Comparison of ENCODE assay signal across 1 cellular context in the genomic region with DNA sequence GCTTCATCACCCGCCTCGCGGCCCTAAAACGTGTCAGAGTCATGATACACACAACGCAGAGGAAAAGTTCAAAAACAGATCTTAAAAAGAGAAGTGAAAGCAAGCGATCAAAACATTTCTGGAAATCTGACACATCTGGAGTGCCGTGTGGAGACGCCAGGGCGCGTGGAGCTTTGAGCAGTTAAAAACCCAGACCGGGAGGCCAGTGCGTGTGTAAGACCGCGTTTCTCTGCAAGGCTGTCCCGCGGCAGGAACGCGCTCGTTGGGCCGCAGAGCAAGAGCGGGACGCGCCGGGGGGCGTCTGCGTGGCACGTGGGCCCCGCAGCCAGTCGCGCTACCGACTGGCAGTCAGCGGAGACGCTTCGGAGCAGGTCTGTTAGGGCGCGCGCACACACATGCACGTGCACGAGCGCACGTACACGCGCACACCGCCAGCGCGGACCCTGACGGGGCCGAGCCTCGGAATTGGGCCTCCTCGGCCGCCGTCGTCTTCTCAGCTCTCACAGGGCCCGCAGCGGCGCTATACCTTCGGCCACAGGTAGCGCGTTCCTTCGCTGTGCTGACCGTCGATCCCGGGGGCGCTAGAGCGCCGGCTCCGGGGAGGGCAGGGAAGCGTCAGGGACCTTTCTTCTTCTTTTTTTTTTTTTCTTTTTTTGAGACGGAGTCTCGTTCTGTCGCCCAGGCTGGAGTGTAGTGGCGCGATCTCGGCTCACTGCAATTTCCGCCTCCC.
TF ChIP-seq lines count a peak whose summit lies in the region.

No MANE protein-coding gene starts in this region.

TF ChIP-seq in HepG2, 621 proteins besides CTCF, POLR2A, EP300 and RAD21 (continued from another document and continues in another):
- TF ChIP-seq, protein P1, sequence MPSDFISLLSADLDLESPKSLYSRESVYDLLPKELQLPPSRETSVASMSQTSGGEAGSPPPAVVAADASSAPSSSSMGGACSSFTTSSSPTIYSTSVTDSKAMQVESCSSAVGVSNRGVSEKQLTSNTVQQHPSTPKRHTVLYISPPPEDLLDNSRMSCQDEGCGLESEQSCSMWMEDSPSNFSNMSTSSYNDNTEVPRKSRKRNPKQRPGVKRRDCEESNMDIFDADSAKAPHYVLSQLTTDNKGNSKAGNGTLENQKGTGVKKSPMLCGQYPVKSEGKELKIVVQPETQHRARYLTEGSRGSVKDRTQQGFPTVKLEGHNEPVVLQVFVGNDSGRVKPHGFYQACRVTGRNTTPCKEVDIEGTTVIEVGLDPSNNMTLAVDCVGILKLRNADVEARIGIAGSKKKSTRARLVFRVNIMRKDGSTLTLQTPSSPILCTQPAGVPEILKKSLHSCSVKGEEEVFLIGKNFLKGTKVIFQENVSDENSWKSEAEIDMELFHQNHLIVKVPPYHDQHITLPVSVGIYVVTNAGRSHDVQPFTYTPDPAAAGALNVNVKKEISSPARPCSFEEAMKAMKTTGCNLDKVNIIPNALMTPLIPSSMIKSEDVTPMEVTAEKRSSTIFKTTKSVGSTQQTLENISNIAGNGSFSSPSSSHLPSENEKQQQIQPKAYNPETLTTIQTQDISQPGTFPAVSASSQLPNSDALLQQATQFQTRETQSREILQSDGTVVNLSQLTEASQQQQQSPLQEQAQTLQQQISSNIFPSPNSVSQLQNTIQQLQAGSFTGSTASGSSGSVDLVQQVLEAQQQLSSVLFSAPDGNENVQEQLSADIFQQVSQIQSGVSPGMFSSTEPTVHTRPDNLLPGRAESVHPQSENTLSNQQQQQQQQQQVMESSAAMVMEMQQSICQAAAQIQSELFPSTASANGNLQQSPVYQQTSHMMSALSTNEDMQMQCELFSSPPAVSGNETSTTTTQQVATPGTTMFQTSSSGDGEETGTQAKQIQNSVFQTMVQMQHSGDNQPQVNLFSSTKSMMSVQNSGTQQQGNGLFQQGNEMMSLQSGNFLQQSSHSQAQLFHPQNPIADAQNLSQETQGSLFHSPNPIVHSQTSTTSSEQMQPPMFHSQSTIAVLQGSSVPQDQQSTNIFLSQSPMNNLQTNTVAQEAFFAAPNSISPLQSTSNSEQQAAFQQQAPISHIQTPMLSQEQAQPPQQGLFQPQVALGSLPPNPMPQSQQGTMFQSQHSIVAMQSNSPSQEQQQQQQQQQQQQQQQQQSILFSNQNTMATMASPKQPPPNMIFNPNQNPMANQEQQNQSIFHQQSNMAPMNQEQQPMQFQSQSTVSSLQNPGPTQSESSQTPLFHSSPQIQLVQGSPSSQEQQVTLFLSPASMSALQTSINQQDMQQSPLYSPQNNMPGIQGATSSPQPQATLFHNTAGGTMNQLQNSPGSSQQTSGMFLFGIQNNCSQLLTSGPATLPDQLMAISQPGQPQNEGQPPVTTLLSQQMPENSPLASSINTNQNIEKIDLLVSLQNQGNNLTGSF (CRISPR knock-in tag; IDR thresholded peaks at IDR 0.05), result peak; percentile 93; the same call in 1 of the 2 replicates
- TF ChIP-seq, protein P2, sequence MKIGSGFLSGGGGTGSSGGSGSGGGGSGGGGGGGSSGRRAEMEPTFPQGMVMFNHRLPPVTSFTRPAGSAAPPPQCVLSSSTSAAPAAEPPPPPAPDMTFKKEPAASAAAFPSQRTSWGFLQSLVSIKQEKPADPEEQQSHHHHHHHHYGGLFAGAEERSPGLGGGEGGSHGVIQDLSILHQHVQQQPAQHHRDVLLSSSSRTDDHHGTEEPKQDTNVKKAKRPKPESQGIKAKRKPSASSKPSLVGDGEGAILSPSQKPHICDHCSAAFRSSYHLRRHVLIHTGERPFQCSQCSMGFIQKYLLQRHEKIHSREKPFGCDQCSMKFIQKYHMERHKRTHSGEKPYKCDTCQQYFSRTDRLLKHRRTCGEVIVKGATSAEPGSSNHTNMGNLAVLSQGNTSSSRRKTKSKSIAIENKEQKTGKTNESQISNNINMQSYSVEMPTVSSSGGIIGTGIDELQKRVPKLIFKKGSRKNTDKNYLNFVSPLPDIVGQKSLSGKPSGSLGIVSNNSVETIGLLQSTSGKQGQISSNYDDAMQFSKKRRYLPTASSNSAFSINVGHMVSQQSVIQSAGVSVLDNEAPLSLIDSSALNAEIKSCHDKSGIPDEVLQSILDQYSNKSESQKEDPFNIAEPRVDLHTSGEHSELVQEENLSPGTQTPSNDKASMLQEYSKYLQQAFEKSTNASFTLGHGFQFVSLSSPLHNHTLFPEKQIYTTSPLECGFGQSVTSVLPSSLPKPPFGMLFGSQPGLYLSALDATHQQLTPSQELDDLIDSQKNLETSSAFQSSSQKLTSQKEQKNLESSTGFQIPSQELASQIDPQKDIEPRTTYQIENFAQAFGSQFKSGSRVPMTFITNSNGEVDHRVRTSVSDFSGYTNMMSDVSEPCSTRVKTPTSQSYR (CRISPR knock-in tag; IDR thresholded peaks at IDR 0.05; ENCODE audit: borderline replicate concordance), result peak; percentile 48; the same call in 1 of the 2 replicates
- 0 out of 2 replicates have a peak, but pooled peaks have one; percentile 34 for TF ChIP-seq ZNF335 (CRISPR knock-in tag; IDR thresholded peaks at IDR 0.05)
- TF ChIP-seq, protein P3, sequence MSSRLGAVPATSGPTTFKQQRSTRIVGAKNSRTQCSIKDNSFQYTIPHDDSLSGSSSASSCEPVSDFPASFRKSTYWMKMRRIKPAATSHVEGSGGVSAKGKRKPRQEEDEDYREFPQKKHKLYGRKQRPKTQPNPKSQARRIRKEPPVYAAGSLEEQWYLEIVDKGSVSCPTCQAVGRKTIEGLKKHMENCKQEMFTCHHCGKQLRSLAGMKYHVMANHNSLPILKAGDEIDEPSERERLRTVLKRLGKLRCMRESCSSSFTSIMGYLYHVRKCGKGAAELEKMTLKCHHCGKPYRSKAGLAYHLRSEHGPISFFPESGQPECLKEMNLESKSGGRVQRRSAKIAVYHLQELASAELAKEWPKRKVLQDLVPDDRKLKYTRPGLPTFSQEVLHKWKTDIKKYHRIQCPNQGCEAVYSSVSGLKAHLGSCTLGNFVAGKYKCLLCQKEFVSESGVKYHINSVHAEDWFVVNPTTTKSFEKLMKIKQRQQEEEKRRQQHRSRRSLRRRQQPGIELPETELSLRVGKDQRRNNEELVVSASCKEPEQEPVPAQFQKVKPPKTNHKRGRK (CRISPR knock-in tag; IDR thresholded peaks at IDR 0.05), result peak; percentile 58; the same call in 1 of the 2 replicates
- peak; percentile 44; the same call in 1 of the 2 replicates for TF ChIP-seq WIZ (CRISPR knock-in tag; IDR thresholded peaks at IDR 0.05)
- TF ChIP-seq TBX2 (CRISPR knock-in tag; IDR thresholded peaks at IDR 0.05; ENCODE audit: borderline replicate concordance), result peak; percentile 74
- TF ChIP-seq ZNF772 (CRISPR knock-in tag; IDR thresholded peaks at IDR 0.05), result peak; percentile 92; the same call in 1 of the 2 replicates
- TF ChIP-seq RXRA (CRISPR knock-in tag; IDR thresholded peaks at IDR 0.05), result 0 out of 2 replicates have a peak, but pooled peaks have one; percentile 37
- TF ChIP-seq ZSCAN31 (CRISPR knock-in tag; IDR thresholded peaks at IDR 0.05; ENCODE audit: low read depth), result peak; percentile 92; the same call in 1 of the 2 replicates
- TF ChIP-seq YEATS2 (CRISPR knock-in tag; IDR thresholded peaks at IDR 0.05; ENCODE audit: borderline replicate concordance), result peak; percentile 88
- TF ChIP-seq SP4 (CRISPR knock-in tag; IDR thresholded peaks at IDR 0.05), result peak; percentile 29; the same call in 1 of the 2 replicates
- peak; percentile 69; the same call in 1 of the 2 replicates for TF ChIP-seq ZNF792 (CRISPR knock-in tag; IDR thresholded peaks at IDR 0.05)
- TF ChIP-seq, protein P4, sequence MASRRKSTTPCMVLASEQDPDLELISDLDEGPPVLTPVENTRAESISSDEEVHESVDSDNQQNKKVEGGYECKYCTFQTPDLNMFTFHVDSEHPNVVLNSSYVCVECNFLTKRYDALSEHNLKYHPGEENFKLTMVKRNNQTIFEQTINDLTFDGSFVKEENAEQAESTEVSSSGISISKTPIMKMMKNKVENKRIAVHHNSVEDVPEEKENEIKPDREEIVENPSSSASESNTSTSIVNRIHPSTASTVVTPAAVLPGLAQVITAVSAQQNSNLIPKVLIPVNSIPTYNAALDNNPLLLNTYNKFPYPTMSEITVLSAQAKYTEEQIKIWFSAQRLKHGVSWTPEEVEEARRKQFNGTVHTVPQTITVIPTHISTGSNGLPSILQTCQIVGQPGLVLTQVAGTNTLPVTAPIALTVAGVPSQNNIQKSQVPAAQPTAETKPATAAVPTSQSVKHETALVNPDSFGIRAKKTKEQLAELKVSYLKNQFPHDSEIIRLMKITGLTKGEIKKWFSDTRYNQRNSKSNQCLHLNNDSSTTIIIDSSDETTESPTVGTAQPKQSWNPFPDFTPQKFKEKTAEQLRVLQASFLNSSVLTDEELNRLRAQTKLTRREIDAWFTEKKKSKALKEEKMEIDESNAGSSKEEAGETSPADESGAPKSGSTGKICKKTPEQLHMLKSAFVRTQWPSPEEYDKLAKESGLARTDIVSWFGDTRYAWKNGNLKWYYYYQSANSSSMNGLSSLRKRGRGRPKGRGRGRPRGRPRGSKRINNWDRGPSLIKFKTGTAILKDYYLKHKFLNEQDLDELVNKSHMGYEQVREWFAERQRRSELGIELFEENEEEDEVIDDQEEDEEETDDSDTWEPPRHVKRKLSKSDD (CRISPR knock-in tag; IDR thresholded peaks at IDR 0.05; ENCODE audit: low read depth), result 0 out of 2 replicates have a peak, but pooled peaks have one; percentile 10
- TF ChIP-seq SOX13 (IDR thresholded peaks at IDR 0.05), result no peak
- peak in 1 of 2 experiments; percentile 52; a peak in 2 of 4 replicates for TF ChIP-seq SOX13 (CRISPR knock-in tag; conservative IDR thresholded peaks at IDR 0.05 in 1 of 2, IDR thresholded peaks at IDR 0.05 in 1 of 2)
- peak; percentile 96 for TF ChIP-seq BORCS8-MEF2B (CRISPR knock-in tag; IDR thresholded peaks at IDR 0.05)
- TF ChIP-seq PATZ1 (CRISPR knock-in tag; IDR thresholded peaks at IDR 0.05), result peak; percentile 49; the same call in 1 of the 2 replicates
- TF ChIP-seq, protein P5, sequence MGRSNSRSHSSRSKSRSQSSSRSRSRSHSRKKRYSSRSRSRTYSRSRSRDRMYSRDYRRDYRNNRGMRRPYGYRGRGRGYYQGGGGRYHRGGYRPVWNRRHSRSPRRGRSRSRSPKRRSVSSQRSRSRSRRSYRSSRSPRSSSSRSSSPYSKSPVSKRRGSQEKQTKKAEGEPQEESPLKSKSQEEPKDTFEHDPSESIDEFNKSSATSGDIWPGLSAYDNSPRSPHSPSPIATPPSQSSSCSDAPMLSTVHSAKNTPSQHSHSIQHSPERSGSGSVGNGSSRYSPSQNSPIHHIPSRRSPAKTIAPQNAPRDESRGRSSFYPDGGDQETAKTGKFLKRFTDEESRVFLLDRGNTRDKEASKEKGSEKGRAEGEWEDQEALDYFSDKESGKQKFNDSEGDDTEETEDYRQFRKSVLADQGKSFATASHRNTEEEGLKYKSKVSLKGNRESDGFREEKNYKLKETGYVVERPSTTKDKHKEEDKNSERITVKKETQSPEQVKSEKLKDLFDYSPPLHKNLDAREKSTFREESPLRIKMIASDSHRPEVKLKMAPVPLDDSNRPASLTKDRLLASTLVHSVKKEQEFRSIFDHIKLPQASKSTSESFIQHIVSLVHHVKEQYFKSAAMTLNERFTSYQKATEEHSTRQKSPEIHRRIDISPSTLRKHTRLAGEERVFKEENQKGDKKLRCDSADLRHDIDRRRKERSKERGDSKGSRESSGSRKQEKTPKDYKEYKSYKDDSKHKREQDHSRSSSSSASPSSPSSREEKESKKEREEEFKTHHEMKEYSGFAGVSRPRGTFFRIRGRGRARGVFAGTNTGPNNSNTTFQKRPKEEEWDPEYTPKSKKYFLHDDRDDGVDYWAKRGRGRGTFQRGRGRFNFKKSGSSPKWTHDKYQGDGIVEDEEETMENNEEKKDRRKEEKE (IDR thresholded peaks at IDR 0.05), result no peak
- TF ChIP-seq ZNF556 (CRISPR knock-in tag; IDR thresholded peaks at IDR 0.05; ENCODE audit: borderline replicate concordance), result peak; percentile 63; the same call in 1 of the 2 replicates
- TF ChIP-seq ZXDC (CRISPR knock-in tag; IDR thresholded peaks at IDR 0.05), result peak; percentile 66; the same call in 1 of the 2 replicates
- TF ChIP-seq ZNF672 (CRISPR knock-in tag; IDR thresholded peaks at IDR 0.05), result no peak
- no peak for TF ChIP-seq MAFK (conservative IDR thresholded peaks at IDR 0.05 in 1 of 2, IDR thresholded peaks at IDR 0.05 in 1 of 2; ENCODE audit: low read length in 2 of 2)
- TF ChIP-seq, protein P6, sequence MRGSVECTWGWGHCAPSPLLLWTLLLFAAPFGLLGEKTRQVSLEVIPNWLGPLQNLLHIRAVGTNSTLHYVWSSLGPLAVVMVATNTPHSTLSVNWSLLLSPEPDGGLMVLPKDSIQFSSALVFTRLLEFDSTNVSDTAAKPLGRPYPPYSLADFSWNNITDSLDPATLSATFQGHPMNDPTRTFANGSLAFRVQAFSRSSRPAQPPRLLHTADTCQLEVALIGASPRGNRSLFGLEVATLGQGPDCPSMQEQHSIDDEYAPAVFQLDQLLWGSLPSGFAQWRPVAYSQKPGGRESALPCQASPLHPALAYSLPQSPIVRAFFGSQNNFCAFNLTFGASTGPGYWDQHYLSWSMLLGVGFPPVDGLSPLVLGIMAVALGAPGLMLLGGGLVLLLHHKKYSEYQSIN (CRISPR knock-in tag; IDR thresholded peaks at IDR 0.05; ENCODE audit: borderline replicate concordance), result no peak
- TF ChIP-seq ZNF17 (CRISPR knock-in tag; IDR thresholded peaks at IDR 0.05), result no peak
- TF ChIP-seq HCFC1 (IDR thresholded peaks at IDR 0.05; ENCODE audit: low read depth, low read length), result no peak
